Comparison of ENCODE assay signal across 18 cellular contexts in genomic region chr2:72803626-72804320, GRCh38. TPM values are rescaled to one million over a fixed set of nuclear protein-coding genes. Genes with fewer than 3 reads are reported as not detected.
DNase-seq lines count a peak whose midpoint lies in the region; ATAC-seq, FAIRE-seq and TF ChIP-seq lines count a peak whose summit lies in the region.
"Had no signal": no experiment of that assay in that cellular context is flagged by ENCODE, and none has a peak within 500 bp of the region (broad histone marks: within the 10 kb centered on the region; RNA-seq: fewer than 3 reads in every experiment).

No MANE protein-coding gene starts in this region.

- peak; percentile 24 to 33; a peak in 3 of 5 replicates for TF ChIP-seq RAD21 in A549 (conservative IDR thresholded peaks at IDR 0.05 in 1 of 2, IDR thresholded peaks at IDR 0.05 in 1 of 2)

- H3K27ac ChIP-seq in A549, result no peak overlapping the region
- peak overlapping the region; percentile 96 for H3K27ac ChIP-seq in caudate nucleus (ENCODE audit: low read depth, low read length)
- H3K27ac ChIP-seq: C4-2B had no signal

- no peak for FAIRE-seq in A549 (lab: Jason Lieb, UNC)
- FAIRE-seq: D721Med, K562 had no signal

- CTCF ChIA-PET in A549 (lab: Yijun Ruan, JAX), result interaction anchor here (0.6 to 2.5 kb wide), 14 partner anchors 10 to 1274 kb away, joined by 3 to 13 read pairs (median 4); no protein-coding TSS in a partner anchor

- H3K4me3 ChIP-seq in A549 (no peak overlapping the region), Loucy (ENCODE audit: low read length, poor library complexity, severe bottlenecking) (no peak overlapping the region)
- H3K4me3 ChIP-seq: K562 had no signal

- H3K9me2 ChIP-seq in Loucy (replicated peaks; ENCODE audit: low read depth, low read length), result no peaks in the 10 kb centered on the region

- H4K20me1 ChIP-seq in Loucy (ENCODE audit: insufficient read depth, low read length, poor library complexity, severe bottlenecking), result no peaks in the 10 kb centered on the region

- POLR2A ChIA-PET in A549 (lab: Yijun Ruan, JAX), result no interaction called here

- peaks cover 8% of the 10 kb centered on the region; the same call in 2 of the 3 replicates for H3K4me1 ChIP-seq in A549
- no peaks in the 10 kb centered on the region for H3K4me1 ChIP-seq in Loucy (ENCODE audit: insufficient read depth, low read length, poor library complexity, severe bottlenecking)

- H3K79me2 ChIP-seq in Loucy (ENCODE audit: insufficient read depth, low read length), result no peaks in the 10 kb centered on the region

- TF ChIP-seq EP300 in A549 (IDR thresholded peaks at IDR 0.05), result no peak

- no peak overlapping the region for H3K9ac ChIP-seq in Loucy (ENCODE audit: low read depth, low read length, poor library complexity, severe bottlenecking)

- no peaks in the 10 kb centered on the region for H3F3A ChIP-seq in Loucy (ENCODE audit: low read depth)

- no peaks in the 10 kb centered on the region for H3K36me3 ChIP-seq in Loucy (ENCODE audit: insufficient read depth, low read length)

- TF ChIP-seq POLR2A in A549 (IDR thresholded peaks at IDR 0.05; ENCODE audit: low read length), result no peak

- H3K27me3 ChIP-seq in Loucy (ENCODE audit: insufficient read depth, low read length, poor library complexity, severe bottlenecking), result no peaks in the 10 kb centered on the region

- TF ChIP-seq CTCF in A549 (IDR thresholded peaks at IDR 0.05), result no peak
- 0 out of 2 replicates have a peak, but pooled peaks have one; percentile 11 for TF ChIP-seq CTCF in Loucy (conservative IDR thresholded peaks at IDR 0.05; ENCODE audit: low read length)

- ATAC-seq in A549, result peak in 1 of 2 experiments; percentile 38; a peak in 1 of 6 replicates
- peak; percentile 26 for ATAC-seq in left lobe of liver
- ATAC-seq in GM21360 (IDR thresholded peaks at IDR 0.05; ENCODE audit: unreplicated experiment), result no peak
- ATAC-seq: K562 had no signal

- peaks cover 10% of the 10 kb centered on the region for H3K9me3 ChIP-seq in A549
- no peaks in the 10 kb centered on the region for H3K9me3 ChIP-seq in Loucy (ENCODE audit: insufficient read depth, low read depth, low read length)

- DNase-seq in A549 (ENCODE audit: low read depth in 1 of 2, low spot score in 1 of 2) (no peak), caudate nucleus (lab: John Stamatoyannopoulos, UW) (no peak), left lobe of liver (ENCODE audit: low spot score) (no peak), AML-193 (lab: John Stamatoyannopoulos, UW) (no peak), C1 segment of cervical spinal cord (lab: John Stamatoyannopoulos, UW) (no peak)
- DNase-seq in activated CD8-positive, alpha-beta memory T cell treated with anti-CD3 and anti-CD28 coated beads, Interleukin-2, amount 50 U/mL, for 4 hours, result no peak
- DNase-seq: DND-41, H9, NCI-H1436, NCI-H2029, NCI-H2171, NCI-H526, SW 1271 had no signal

- no peak overlapping the region for H2AFZ ChIP-seq in Loucy (ENCODE audit: low read length)

- H3K4me2 ChIP-seq in A549 (no peak overlapping the region), Loucy (ENCODE audit: low read depth, low read length, poor library complexity, severe bottlenecking) (no peak overlapping the region)

TF ChIP-seq in A549, 52 proteins besides CTCF, POLR2A, EP300 and RAD21:
- TF ChIP-seq CEBPB (IDR thresholded peaks at IDR 0.05) (no peak), EHMT2 (IDR thresholded peaks at IDR 0.05; ENCODE audit: low read depth) (no peak), HES2 (IDR thresholded peaks at IDR 0.05) (no peak), MAFK (IDR thresholded peaks at IDR 0.05; ENCODE audit: partially characterized antibody) (no peak), BHLHE40 (IDR thresholded peaks at IDR 0.05; ENCODE audit: low read depth, low read length) (no peak), RARB (CRISPR knock-in tag; IDR thresholded peaks at IDR 0.05) (no peak), GATA3 (IDR thresholded peaks at IDR 0.05; ENCODE audit: borderline replicate concordance) (no peak), REST (IDR thresholded peaks at IDR 0.05) (no peak), RCOR1 (IDR thresholded peaks at IDR 0.05; ENCODE audit: low read depth, low read length) (no peak), ESRRA (IDR thresholded peaks at IDR 0.05; ENCODE audit: borderline replicate concordance, low read length) (no peak), TFCP2L1 (CRISPR knock-in tag; IDR thresholded peaks at IDR 0.05) (no peak)

RNA-seq across cellular contexts. Expression of gene EXOC6B, which starts 22.1 kb away (rescaled TPM):
- 24.7 and 28.3 TPM in 2 replicates for polyA plus RNA-seq in A549 (2011; rRNA removed)
- polyA plus RNA-seq in A549 (2012; cell fraction: cytosol; rRNA removed), result 4.9 and 6.5 TPM in 2 replicates
- polyA plus RNA-seq in A549 (2012; cell fraction: nucleus; rRNA removed), result 11.3 and 11.4 TPM in 2 replicates
- 14.3 to 18.5 TPM (median 15.5 TPM) in 3 replicates for polyA plus RNA-seq in A549 (2017; fragmentation: RNase III; extraction: RNeasy Plus Mini Kit Qiagen cat#74134 plus additional on column Dnase treatment)
- 42.2 and 45.6 TPM in 2 replicates for polyA minus RNA-seq in A549 (2011; rRNA and poly(A)+ RNA removed)
- total RNA-seq in left lobe of liver, result 9.1 TPM
